In the genomic region with DNA sequence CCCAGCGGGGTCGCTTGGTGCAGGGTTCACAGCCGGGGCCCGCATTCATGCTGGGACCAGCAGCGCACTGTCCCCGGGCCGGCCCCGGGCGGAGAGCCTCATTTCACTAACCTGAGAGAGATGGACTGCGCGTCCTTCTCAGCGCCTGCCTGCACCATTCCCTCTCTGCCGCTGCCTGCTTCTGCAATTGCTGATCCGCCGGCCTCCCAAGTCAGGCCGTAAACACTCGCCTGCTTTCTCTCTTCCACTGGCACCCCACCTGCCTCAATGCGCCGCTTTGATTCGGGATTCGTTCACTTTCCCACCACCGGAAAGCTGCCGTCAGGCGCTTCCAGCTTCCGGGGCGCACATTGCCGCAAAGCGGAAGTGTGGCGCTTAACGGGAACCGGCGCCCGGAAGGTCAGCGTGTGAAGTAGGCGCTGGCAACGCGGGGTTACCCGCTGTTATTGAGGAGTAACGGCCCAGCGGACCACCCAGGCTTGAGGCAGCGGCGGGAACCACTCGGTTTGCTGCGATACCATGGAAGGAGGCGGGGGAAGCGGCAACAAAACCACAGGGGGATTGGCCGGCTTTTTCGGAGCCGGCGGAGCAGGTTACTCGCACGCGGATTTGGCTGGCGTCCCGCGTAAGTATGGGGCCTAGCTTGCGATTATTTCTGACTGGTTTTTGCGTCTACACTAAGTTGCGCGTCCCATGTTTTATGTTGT, we compare ENCODE assay signal across 8 cellular contexts. TPM values are rescaled to one million over a fixed set of nuclear protein-coding genes. Genes with fewer than 3 reads are reported as not detected.
A peak's percentile ranks its signal among the peaks of the same experiment; 100 is the strongest.
DNase-seq lines count a peak whose midpoint lies in the region; ATAC-seq and TF ChIP-seq lines count a peak whose summit lies in the region.
"Not testable (repeated sequence)": the region's sequence is repeated elsewhere in the genome, so short reads cannot be mapped to it uniquely, and the experiment has no call there.

Gene TIMM23 (plus strand): TSS at position 384 of the 707 bp plus-strand sequence. CDS start 136 bp downstream, at position 520.

- H3K9me3 ChIP-seq in sigmoid colon = not testable (repeated sequence)

- DNase-seq in NCI-H2171 treated with DMSO at 0.1 percent for 48 hours (lab: John Stamatoyannopoulos, UW) (peak; percentile 71), brain microvascular endothelial cell (peak; percentile 86), sigmoid colon (peak; percentile 90)

- in situ Hi-C loops in brain microvascular endothelial cell (cut with HindIII; ENCODE audit: low pct_ligation_motif_present, low sequenced_read_pairs) = not testable (repeated sequence)

- intact Hi-C loops in sigmoid colon (cut with DNase I) = loop anchor here (10.0 kb wide), 1 partner anchor 53 kb away; no protein-coding TSS in a partner anchor

- H3K4me1 ChIP-seq in sigmoid colon = peaks cover 0 to 26% (median 17%) of the 10 kb centered on the region in 4 donors

- H3K36me3 ChIP-seq in brain microvascular endothelial cell (replicated peaks); sigmoid colon: not testable (repeated sequence)

- not testable (repeated sequence) for TF ChIP-seq EP300 in sigmoid colon (IDR thresholded peaks at IDR 0.05)

- 0% methylated on average over 60 of the region's 60 CpGs for WGBS in sigmoid colon, 2 donors

- H3K27me3 ChIP-seq in brain microvascular endothelial cell (replicated peaks); sigmoid colon: not testable (repeated sequence)

- TF ChIP-seq POLR2A in sigmoid colon (IDR thresholded peaks at IDR 0.05) = peak; percentile 28 to 59

- peak; percentile 63 for ATAC-seq in GM18520 (IDR thresholded peaks at IDR 0.05; ENCODE audit: unreplicated experiment)
- peak; percentile 79 for ATAC-seq in HG03045 (IDR thresholded peaks at IDR 0.05; ENCODE audit: unreplicated experiment)

- peak within 1 kb of the TSS; percentile 42 for H3K27ac ChIP-seq in 22Rv1
- H3K27ac ChIP-seq in VCaP = peak within 1 kb of the TSS; percentile 50
- H3K27ac ChIP-seq in brain microvascular endothelial cell = peak within 1 kb of the TSS; percentile 88
- H3K27ac ChIP-seq in sigmoid colon = peak within 1 kb of the TSS; percentile 74 to 82 (median 80)

- H3K4me3 ChIP-seq in brain microvascular endothelial cell (ENCODE audit: low read depth, low read length) = peak within 1 kb of the TSS; percentile 71
- peak within 1 kb of the TSS; percentile 76 for H3K4me3 ChIP-seq in iPS-11a (ENCODE audit: low read depth, low read length)
- H3K4me3 ChIP-seq in sigmoid colon = peak within 1 kb of the TSS; percentile 54 to 87 (median 65)

- TF ChIP-seq CTCF in 22Rv1 (IDR thresholded peaks at IDR 0.05); VCaP (conservative IDR thresholded peaks at IDR 0.05); brain microvascular endothelial cell (IDR thresholded peaks at IDR 0.05; ENCODE audit: low read depth, low read length, missing control alignments); sigmoid colon (IDR thresholded peaks at IDR 0.05): not testable (repeated sequence)

RNA-seq across cellular contexts. Expression of gene TIMM23, which starts in this region (rescaled TPM):
- 10 to 100 TPM; 59.3 to 68.8 (median 64.5) TPM for total RNA-seq in sigmoid colon
- polyA plus RNA-seq in sigmoid colon = 10 to 100 TPM; 45.0 to 69.1 (median 66.8) TPM

Comparison
In these comparisons a context has a peak if more than half of its experiments do, and no peak if none do; other contexts are left out.
1. Peak in every context shown above with its lines: DNase-seq, ATAC-seq, H3K4me3 ChIP-seq and H3K27ac ChIP-seq.